In genomic region chr16:89102035-89102776, GRCh38 we compare ENCODE assay signal across 14 cellular contexts. TPM values are rescaled to one million over a fixed set of nuclear protein-coding genes. Genes with fewer than 3 reads are reported as not detected.
A peak's percentile ranks its signal among the peaks of the same experiment; 100 is the strongest.
DNase-seq lines count a peak whose midpoint lies in the region; ATAC-seq, FAIRE-seq and TF ChIP-seq lines count a peak whose summit lies in the region.
"Had no signal": no experiment of that assay in that cellular context is flagged by ENCODE, and none has a peak within 500 bp of the region (broad histone marks: within the 10 kb centered on the region; RNA-seq: fewer than 3 reads in every experiment).

No MANE protein-coding gene starts in this region.

- no peaks in the 10 kb centered on the region for H3K9me3 Mint-ChIP-seq in nephron progenitor cell

- no peak for TF ChIP-seq EP300 in stomach (IDR thresholded peaks at IDR 0.05)

- no peak overlapping the region for H3K9ac ChIP-seq in kidney (ENCODE audit: low read length in 2 of 2)
- H3K9ac ChIP-seq: parathyroid adenoma had no signal

- H3K36me3 ChIP-seq in right atrium auricular region (peaks cover 29% of the 10 kb centered on the region), kidney (ENCODE audit: control insufficient read depth in 1 of 2, insufficient read depth in 2 of 2, low read length in 2 of 2) (peaks cover 15 to 31% of the 10 kb centered on the region in 2 donors), stomach (peaks cover 50 to 82% (median 75%) of the 10 kb centered on the region in 4 donors)

- H3K9me3 ChIP-seq in right atrium auricular region (no peaks in the 10 kb centered on the region), kidney (ENCODE audit: control insufficient read depth in 1 of 2, low read length in 2 of 2) (no peaks in the 10 kb centered on the region), stomach (no peaks in the 10 kb centered on the region)
- H3K9me3 ChIP-seq: heart left ventricle had no signal

- peaks cover 26% of the 10 kb centered on the region for H3K36me3 Mint-ChIP-seq in nephron progenitor cell (ENCODE audit: low read depth)

- H3K27ac Mint-ChIP-seq in nephron progenitor cell = no peak overlapping the region

- H3K27me3 ChIP-seq in right atrium auricular region (no peaks in the 10 kb centered on the region), stomach (no peaks in the 10 kb centered on the region)
- H3K27me3 ChIP-seq: heart left ventricle had no signal

- H3K27me3 Mint-ChIP-seq in nephron progenitor cell (ENCODE audit: low read depth, poor library complexity) = peaks cover 2% of the 10 kb centered on the region

- TF ChIP-seq CTCF in right atrium auricular region (IDR thresholded peaks at IDR 0.05) (no peak), kidney (IDR thresholded peaks at IDR 0.05; ENCODE audit: borderline replicate concordance, extremely low read depth, insufficient read depth) (no peak), nephron progenitor cell (IDR thresholded peaks at IDR 0.05) (no peak), stomach (IDR thresholded peaks at IDR 0.05) (no peak)

- no peak overlapping the region for H3K4me3 Mint-ChIP-seq in nephron progenitor cell

- intact Hi-C loops in Right ventricle myocardium superior (cut with DNase I) = no loop called here
- intact Hi-C loops in kidney (cut with DNase I) = no loop called here
- intact Hi-C loops in stomach (cut with DNase I; ENCODE audit: low total_unique reads) = no loop called here

- peaks cover 32% of the 10 kb centered on the region for H3K4me1 Mint-ChIP-seq in nephron progenitor cell

- peak; percentile 17 for DNase-seq in Right ventricle myocardium superior
- no peak for DNase-seq in right atrium auricular region (ENCODE audit: low spot score)
- DNase-seq in NCI-H526 treated with DMSO at 0.1 percent for 48 hours (lab: John Stamatoyannopoulos, UW) = peak; percentile 27
- DNase-seq in kidney = peak; percentile 64
- no peak for DNase-seq in NCI-H2196 (lab: John Stamatoyannopoulos, UW; ENCODE audit: unreplicated experiment)
- DNase-seq in nephron progenitor cell = no peak
- DNase-seq in stomach = no peak
- DNase-seq: AML-193; effector CD8-positive, alpha-beta T cell; kidney glomerular epithelial cell had no signal

- H3K27ac ChIP-seq in right atrium auricular region (no peak overlapping the region), kidney (ENCODE audit: low read depth in 2 of 2, low read length in 2 of 2) (no peak overlapping the region), stomach (no peak overlapping the region)
- H3K27ac ChIP-seq: heart left ventricle, parathyroid adenoma, VCaP had no signal

- no peak for ATAC-seq in Right ventricle myocardium superior (ENCODE audit: poor library complexity)
- no peak for ATAC-seq in activated CD4-positive, CD25-positive, alpha-beta regulatory T cell treated with anti-CD3 and anti-CD28 coated beads, Interleukin-2, amount 50 U/mL, for 24 hours
- ATAC-seq: heart left ventricle had no signal

- H3K4me3 ChIP-seq in right atrium auricular region = no peak overlapping the region
- no peak overlapping the region for H3K4me3 ChIP-seq in kidney (ENCODE audit: low read length in 2 of 2)
- peak overlapping the region in 1 of 4 donors; percentile 3 for H3K4me3 ChIP-seq in stomach
- H3K4me3 ChIP-seq: heart left ventricle had no signal

- H3K4me1 ChIP-seq in right atrium auricular region (peaks cover 0 to 18% of the 10 kb centered on the region in 2 donors), kidney (ENCODE audit: control insufficient read depth in 1 of 2, insufficient read depth in 1 of 2, low read depth in 1 of 2, low read length in 2 of 2) (no peaks in the 10 kb centered on the region), stomach (peaks cover 13 to 52% (median 39%) of the 10 kb centered on the region in 4 donors)
- H3K4me1 ChIP-seq: parathyroid adenoma had no signal

- WGBS in stomach, 5 donors = 75 to 87% (median 80%) methylated on average over 12 to 26 of the region's 26 CpGs

- no peak for FAIRE-seq in kidney (lab: Jason Lieb, UNC)

- TF ChIP-seq POLR2A in stomach (IDR thresholded peaks at IDR 0.05) = no peak

RNA-seq across cellular contexts. Expression of gene ACSF3, which starts 8.6 kb away (rescaled TPM):
- 15.5 TPM for total RNA-seq in Right ventricle myocardium superior
- total RNA-seq in right atrium auricular region = 10 to 100 TPM; 13.4 to 15.9 TPM
- total RNA-seq in kidney = 33.2 TPM
- 39.0 TPM for polyA plus RNA-seq in kidney (ENCODE audit: insufficient read depth, low read depth, low replicate concordance)
- 100 to 1,000 TPM in 1 of 5 donors, 10 to 100 TPM in 4; 16.9 to 265 (median 27.7) TPM for total RNA-seq in stomach
- 10 to 100 TPM; 29.4 to 33.2 (median 31.9) TPM for polyA plus RNA-seq in stomach

Comparison
In these comparisons a context has a peak if more than half of its experiments do, and no peak if none do; other contexts are left out.
1. DNase-seq: peak in Right ventricle myocardium superior (single experiment), NCI-H526 treated with DMSO at 0.1 percent for 48 hours (single experiment) and kidney (single experiment); none in right atrium auricular region (single experiment), NCI-H2196 (single experiment), nephron progenitor cell (single experiment) and stomach (single experiment).